1 cellular context compared by ENCODE assay signal in genomic region chr6:35895560-35895959, GRCh38.
TF ChIP-seq lines count a peak whose summit lies in the region.

No MANE protein-coding gene starts in this region.

TF ChIP-seq in WTC11, 78 proteins besides CTCF, POLR2A, EP300 and RAD21 (continued from another document):
- TF ChIP-seq USF2 (CRISPR knock-in tag; IDR thresholded peaks at IDR 0.05) (no peak), MAX (CRISPR knock-in tag; IDR thresholded peaks at IDR 0.05) (no peak), PRRX2 (CRISPR knock-in tag; IDR thresholded peaks at IDR 0.05) (no peak), ZNF423 (CRISPR knock-in tag; IDR thresholded peaks at IDR 0.05) (no peak), GTF2I (CRISPR knock-in tag; conservative IDR thresholded peaks at IDR 0.05) (no peak), ZBTB43 (CRISPR knock-in tag; IDR thresholded peaks at IDR 0.05) (no peak), ZNF532 (CRISPR knock-in tag; IDR thresholded peaks at IDR 0.05; ENCODE audit: borderline replicate concordance) (no peak), CDX4 (CRISPR knock-in tag; IDR thresholded peaks at IDR 0.05; ENCODE audit: borderline replicate concordance) (no peak), PREB (CRISPR knock-in tag; IDR thresholded peaks at IDR 0.05; ENCODE audit: borderline replicate concordance) (no peak)
